Comparison of ENCODE assay signal across 15 cellular contexts in genomic region chr14:103085106-103086091, GRCh38. TPM values are rescaled to one million over a fixed set of nuclear protein-coding genes. Genes with fewer than 3 reads are reported as not detected.
DNase-seq lines count a peak whose midpoint lies in the region; ATAC-seq and TF ChIP-seq lines count a peak whose summit lies in the region.
"Had no signal": no experiment of that assay in that cellular context is flagged by ENCODE, and none has a peak within 500 bp of the region (broad histone marks: within the 10 kb centered on the region; RNA-seq: fewer than 3 reads in every experiment).

No MANE protein-coding gene starts in this region.

- H3K4me1 ChIP-seq in MM.1S (ENCODE audit: low read length) (no peaks in the 10 kb centered on the region), osteoblast (ENCODE audit: insufficient read depth, low read length) (no peaks in the 10 kb centered on the region)

- H4K20me1 ChIP-seq in MM.1S (ENCODE audit: insufficient read depth, low read length) (no peaks in the 10 kb centered on the region), osteoblast (ENCODE audit: insufficient read depth, low read length) (no peaks in the 10 kb centered on the region)

- H3K36me3 ChIP-seq in MM.1S (replicated peaks; ENCODE audit: insufficient read depth, low read length) = no peaks in the 10 kb centered on the region
- no peaks in the 10 kb centered on the region for H3K36me3 ChIP-seq in osteoblast (ENCODE audit: insufficient read depth, low read length)
- H3K36me3 ChIP-seq: ovary, tibial nerve had no signal

- H3K27me3 ChIP-seq in MM.1S (replicated peaks; ENCODE audit: insufficient read depth, low read length) (no peaks in the 10 kb centered on the region; the same call in 1 of the 2 replicates), osteoblast (ENCODE audit: insufficient read depth, low read length) (peaks cover 11% of the 10 kb centered on the region)
- H3K27me3 ChIP-seq: ovary had no signal

- H2AFZ ChIP-seq in MM.1S (ENCODE audit: low read length) (no peak overlapping the region), osteoblast (ENCODE audit: low read length) (no peak overlapping the region)

- TF ChIP-seq CTCF in MM.1S (IDR thresholded peaks at IDR 0.05; ENCODE audit: low read length) (peak; percentile 15; the same call in 1 of the 2 replicates), osteoblast (IDR thresholded peaks at IDR 0.05; ENCODE audit: extremely low read depth, low read depth, low read length) (no peak)

- H3K27ac ChIP-seq in MM.1S (ENCODE audit: low read length) (no peak overlapping the region), osteoblast (ENCODE audit: low read depth, low read length) (no peak overlapping the region)
- H3K27ac ChIP-seq: ovary, RWPE1, tibial nerve had no signal

- H3K4me2 ChIP-seq in MM.1S (ENCODE audit: low read depth, low read length) (no peak overlapping the region), osteoblast (ENCODE audit: insufficient read depth, low read length) (no peak overlapping the region)

- H3F3A ChIP-seq in MM.1S (ENCODE audit: insufficient read depth, low read length) = no peaks in the 10 kb centered on the region

- H3K9me3 ChIP-seq in MM.1S (replicated peaks; ENCODE audit: insufficient read depth, low read length) (no peaks in the 10 kb centered on the region), osteoblast (ENCODE audit: low read depth, low read length) (no peaks in the 10 kb centered on the region)
- H3K9me3 ChIP-seq: ovary, tibial nerve had no signal

- no peak for ATAC-seq in GM18519 (IDR thresholded peaks at IDR 0.05; ENCODE audit: low FRiP score, unreplicated experiment)
- ATAC-seq in HG02973 (IDR thresholded peaks at IDR 0.05; ENCODE audit: unreplicated experiment) = no peak
- ATAC-seq: activated CD8-positive, alpha-beta memory T cell treated with anti-CD3 and anti-CD28 coated beads, Interleukin-2, amount 10 ng/mL, durations not matched to agents 7 days and 5 days had no signal

- H3K79me2 ChIP-seq in MM.1S (ENCODE audit: low read length) (no peaks in the 10 kb centered on the region), osteoblast (ENCODE audit: insufficient read depth, low read length) (no peaks in the 10 kb centered on the region)

- no peaks in the 10 kb centered on the region for H3K9me2 ChIP-seq in MM.1S (replicated peaks; ENCODE audit: insufficient read depth, low read length)

- H3K9ac ChIP-seq in MM.1S (ENCODE audit: low read length) = no peak overlapping the region

- no peak overlapping the region for H3K4me3 ChIP-seq in MM.1S (ENCODE audit: low read length)
- H3K4me3 ChIP-seq in osteoblast (ENCODE audit: insufficient read depth, low read length) = no peak overlapping the region
- H3K4me3 ChIP-seq: ovary, tibial nerve had no signal

- DNase-seq in NCI-H82 (lab: John Stamatoyannopoulos, UW) (peak; percentile 34), NCI-H82 treated with DMSO at 0.1 percent for 48 hours (lab: John Stamatoyannopoulos, UW; ENCODE audit: unreplicated experiment) (no peak), MM.1S (no peak), epidermal melanocyte (ENCODE audit: insufficient read length, low spot score) (peak; percentile 8), osteoblast (ENCODE audit: insufficient read length, low spot score, missing footprints) (peak; percentile 88), T-helper 1 cell (no peak)
- DNase-seq: activated CD8-positive, alpha-beta memory T cell treated with anti-CD3 and anti-CD28 coated beads, Interleukin-2, amount 10 ng/mL, durations not matched to agents 7 days and 5 days; activated naive CD8-positive, alpha-beta T cell treated with anti-CD3 and anti-CD28 coated beads for 36 hours; DMS53; GOT3 had no signal

RNA-seq across cellular contexts. Expression of gene LBHD2, which starts 1.4 kb away (rescaled TPM):
- total RNA-seq in osteoblast = not detected in 2 replicates
- total RNA-seq: activated CD8-positive, alpha-beta memory T cell treated with anti-CD3 and anti-CD28 coated beads, Interleukin-2, amount 10 ng/mL, durations not matched to agents 7 days and 5 days; activated naive CD8-positive, alpha-beta T cell treated with anti-CD3 and anti-CD28 coated beads for 36 hours; tibial nerve had no signal

RNA-seq across cellular contexts. Expression of gene EXOC3L4, which starts 9.1 kb away (rescaled TPM):
- total RNA-seq in osteoblast = 0.29 TPM in 1 of 2 replicates, not detected in the other
- total RNA-seq: activated CD8-positive, alpha-beta memory T cell treated with anti-CD3 and anti-CD28 coated beads, Interleukin-2, amount 10 ng/mL, durations not matched to agents 7 days and 5 days; activated naive CD8-positive, alpha-beta T cell treated with anti-CD3 and anti-CD28 coated beads for 36 hours had no signal

RNA-seq across cellular contexts. Expression of gene CDC42BPB, which starts 28.1 kb away (rescaled TPM):
- total RNA-seq in osteoblast = 99.9 and 118 TPM in 2 replicates

RNA-seq across cellular contexts. Expression of gene TNFAIP2, which starts 37.9 kb away (rescaled TPM):
- total RNA-seq in osteoblast = 41.3 and 60.1 TPM in 2 replicates

Comparison
In these comparisons a context has a peak if more than half of its experiments do, and no peak if none do; other contexts are left out.
1. DNase-seq: peak in NCI-H82 (single experiment), epidermal melanocyte (single experiment) and osteoblast (single experiment); none in NCI-H82 treated with DMSO at 0.1 percent for 48 hours (single experiment), MM.1S (single experiment) and T-helper 1 cell (0 of 5).